ENCODE assay signal across 15 cellular contexts in genomic region chr12:79058342-79058741, GRCh38.
DNase-seq lines count a peak whose midpoint lies in the region; ATAC-seq and TF ChIP-seq lines count a peak whose summit lies in the region.
"Had no signal": no experiment of that assay in that cellular context is flagged by ENCODE, and none has a peak within 500 bp of the region (broad histone marks: within the 10 kb centered on the region; RNA-seq: fewer than 3 reads in every experiment).

No MANE protein-coding gene starts in this region.

- ATAC-seq in GM18508 (IDR thresholded peaks at IDR 0.05; ENCODE audit: insufficient read depth, unreplicated experiment) (peak; percentile 46), HG02588 (IDR thresholded peaks at IDR 0.05; ENCODE audit: unreplicated experiment) (peak; percentile 44)
- ATAC-seq: stimulated activated naive CD8-positive, alpha-beta T cell treated with anti-CD3 and anti-CD28 coated beads, Interleukin-15, Interleukin-2, amounts not matched to agents 100 U/mL and 50 U/mL, for 24 hours had no signal

- peak overlapping the region; percentile 79 for H3K27ac ChIP-seq in OCI-LY3 (ENCODE audit: low read length)
- H3K27ac ChIP-seq: skin epidermis, WERI-Rb-1 had no signal

- 59 to 63% methylated on average over 1 of the region's 1 CpG for WGBS in lower leg skin, 2 donors

- peaks cover 42% of the 10 kb centered on the region for H3K4me1 ChIP-seq in OCI-LY3 (ENCODE audit: low read length)

- no peaks in the 10 kb centered on the region for H3K9me3 ChIP-seq in OCI-LY3 (ENCODE audit: insufficient read depth, low read length)

- no peaks in the 10 kb centered on the region for H4K20me1 ChIP-seq in OCI-LY3 (ENCODE audit: insufficient read depth, low read length)

- no peaks in the 10 kb centered on the region for H3K79me2 ChIP-seq in OCI-LY3 (ENCODE audit: low read length)

- no peak overlapping the region; the same call in 1 of the 2 replicates for H3K9ac ChIP-seq in OCI-LY3 (ENCODE audit: low read length)

- no peaks in the 10 kb centered on the region for H3K36me3 ChIP-seq in OCI-LY3 (replicated peaks; ENCODE audit: low read depth, low read length)
- H3K36me3 ChIP-seq: WERI-Rb-1 had no signal

- TF ChIP-seq POLR2A in lower leg skin (IDR thresholded peaks at IDR 0.05), result no peak

- DNase-seq in foreskin fibroblast (peak; percentile 24 to 32), NCI-H1694 (lab: John Stamatoyannopoulos, UW) (no peak), lower leg skin (ENCODE audit: low spot score in 2 of 2) (no peak), NCI-H1092 treated with DMSO at 0.1 percent for 48 hours (lab: John Stamatoyannopoulos, UW) (no peak)
- DNase-seq in stimulated activated CD4-positive, alpha-beta T cell treated with anti-CD3 and anti-CD28 coated beads, Interleukin-12 subunit alpha, Interleukin-12 subunit beta, amount 100 ng/mL, for 4 hours, result no peak
- DNase-seq: activated naive CD4-positive, alpha-beta T cell treated with anti-CD3 and anti-CD28 coated beads for 36 hours; DMS 273 treated with DMSO at 0.1 percent for 48 hours; NCI-H524 treated with DMSO at 0.1 percent for 48 hours; stimulated activated naive CD8-positive, alpha-beta T cell treated with anti-CD3 and anti-CD28 coated beads, Interleukin-15, Interleukin-2, amounts not matched to agents 100 U/mL and 50 U/mL, for 24 hours; WERI-Rb-1 had no signal

- no peak for TF ChIP-seq CTCF in OCI-LY3 (IDR thresholded peaks at IDR 0.05; ENCODE audit: low read depth, low read length)
- no peak for TF ChIP-seq CTCF in foreskin fibroblast (IDR thresholded peaks at IDR 0.05; ENCODE audit: low read depth, low read length)
- TF ChIP-seq CTCF in lower leg skin (IDR thresholded peaks at IDR 0.05), result no peak

- H3K4me3 ChIP-seq in OCI-LY3 (ENCODE audit: low read length), result no peak overlapping the region
- H3K4me3 ChIP-seq in foreskin fibroblast (ENCODE audit: low read depth in 1 of 2, low read length in 2 of 2), result no peak overlapping the region
- H3K4me3 ChIP-seq in lower leg skin (ENCODE audit: low read depth, poor library complexity, severe bottlenecking), result no peak overlapping the region
- H3K4me3 ChIP-seq: lung, skin epidermis had no signal

- H3K27me3 ChIP-seq in OCI-LY3 (ENCODE audit: low read depth, low read length), result no peaks in the 10 kb centered on the region

- peak overlapping the region; percentile 40 for H3K4me2 ChIP-seq in OCI-LY3 (ENCODE audit: low read length)

- intact Hi-C loops in lower leg skin (cut with DNase I; ENCODE audit: low total_unique reads), result no loop called here

- no peak overlapping the region for H2AFZ ChIP-seq in OCI-LY3 (ENCODE audit: low read depth, low read length)

Comparison
In these comparisons a context has a peak if more than half of its experiments do, and no peak if none do; other contexts are left out.
1. DNase-seq: peak in foreskin fibroblast (2 of 2); none in NCI-H1694 (single experiment), stimulated activated CD4-positive, alpha-beta T cell treated with anti-CD3 and anti-CD28 coated beads, Interleukin-12 subunit alpha, Interleukin-12 subunit beta, amount 100 ng/mL, for 4 hours (single experiment), lower leg skin (0 of 2) and NCI-H1092 treated with DMSO at 0.1 percent for 48 hours (single experiment).